20 cellular contexts compared by ENCODE assay signal in the genomic region with DNA sequence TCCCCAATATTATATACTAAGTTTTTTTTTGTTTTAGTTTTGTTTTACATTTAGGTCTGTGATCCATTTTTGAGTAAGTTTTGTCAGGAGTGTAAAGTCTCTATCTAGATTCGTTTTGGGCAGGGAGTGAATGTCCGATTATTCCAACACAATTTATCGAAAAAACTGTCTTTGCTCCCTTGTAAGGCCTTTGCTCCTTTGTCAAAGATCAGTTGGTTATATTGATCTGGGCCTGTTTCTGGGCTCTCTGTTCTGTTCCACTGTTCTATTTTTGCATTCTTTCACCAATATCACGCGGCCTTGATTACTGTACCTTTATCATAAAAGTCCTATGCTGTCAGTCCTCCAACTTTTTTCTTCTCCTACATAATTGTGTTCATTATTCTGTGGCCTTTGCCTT.
"Had no signal": no experiment of that assay in that cellular context is flagged by ENCODE, and none has a peak within 500 bp of the region (broad histone marks: within the 10 kb centered on the region; RNA-seq: fewer than 3 reads in every experiment).

No MANE protein-coding gene starts in this region.

- H3K9me3 ChIP-seq: esophagus squamous epithelium, gastrocnemius medialis, heart right ventricle, left ventricle myocardium inferior, lower lobe of right lung, mucosa of descending colon had no signal

- H3K4me1 Mint-ChIP-seq: mesothelial cell of epicardium had no signal

- H3K27me3 ChIP-seq: dorsolateral prefrontal cortex, esophagus squamous epithelium, gastrocnemius medialis, heart right ventricle had no signal

- ATAC-seq: gastrocnemius medialis, heart right ventricle, left cardiac atrium, lower lobe of right lung, mucosa of descending colon had no signal

- H3K4me1 ChIP-seq: esophagus squamous epithelium, gastrocnemius medialis, heart right ventricle, left ventricle myocardium inferior, lower lobe of right lung had no signal

- DNase-seq: dermis blood vessel endothelial cell; dorsolateral prefrontal cortex; effector CD4-positive, alpha-beta T cell; effector memory CD4-positive, alpha-beta T cell; esophagus squamous epithelium; foreskin fibroblast; foreskin melanocyte; gastrocnemius medialis; glutamatergic neuron; head of caudate nucleus; heart right ventricle; hippocampal formation; left cardiac atrium; left ventricle myocardium inferior; lower lobe of right lung; mesenchymal stem cell; mucosa of descending colon; naive B cell had no signal

- H3K36me3 ChIP-seq: esophagus squamous epithelium, gastrocnemius medialis, heart right ventricle, left ventricle myocardium inferior, lower lobe of right lung had no signal

- H3K36me3 Mint-ChIP-seq: mesothelial cell of epicardium had no signal

- H3K27me3 Mint-ChIP-seq: naive B cell had no signal

- H3K27ac Mint-ChIP-seq: mesothelial cell of epicardium, naive B cell had no signal

- H3K4me3 ChIP-seq: coronary artery, dorsolateral prefrontal cortex, esophagus squamous epithelium, gastrocnemius medialis, heart right ventricle, left ventricle myocardium inferior, lower lobe of right lung, mucosa of descending colon had no signal

- H3K4me3 Mint-ChIP-seq: mesothelial cell of epicardium, naive B cell had no signal

- H3K9me3 Mint-ChIP-seq: mesothelial cell of epicardium, naive B cell had no signal

- H3K27ac ChIP-seq: coronary artery, dorsolateral prefrontal cortex, esophagus squamous epithelium, gastrocnemius medialis, heart right ventricle, left ventricle myocardium inferior, lower lobe of right lung had no signal
